Comparison of ENCODE assay signal across 29 cellular contexts in the genomic region with DNA sequence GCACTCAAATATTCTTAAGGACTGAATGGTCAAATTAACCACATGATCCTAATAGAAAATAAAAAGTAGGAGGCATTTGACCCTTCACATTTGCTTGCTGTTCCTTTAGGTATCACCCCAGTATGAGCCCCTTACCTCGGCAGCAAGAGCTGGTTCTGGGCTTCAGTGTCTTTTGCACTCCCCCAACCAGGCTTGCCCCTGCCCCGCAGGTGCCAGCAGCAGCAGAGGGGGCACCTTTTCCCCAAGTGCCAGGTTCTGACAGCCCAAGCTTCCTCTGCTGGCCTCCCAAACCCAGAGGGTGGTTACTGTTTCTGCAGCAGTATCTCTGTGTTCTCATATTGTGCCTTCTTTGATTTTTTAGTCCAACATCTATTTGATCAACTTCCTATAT. TPM values are rescaled to one million over a fixed set of nuclear protein-coding genes. Genes with fewer than 3 reads are reported as not detected.
A peak's percentile ranks its signal among the peaks of the same experiment; 100 is the strongest.
DNase-seq lines count a peak whose midpoint lies in the region; ATAC-seq and TF ChIP-seq lines count a peak whose summit lies in the region.
"Had no signal": no experiment of that assay in that cellular context is flagged by ENCODE, and none has a peak within 500 bp of the region (broad histone marks: within the 10 kb centered on the region; RNA-seq: fewer than 3 reads in every experiment).

No MANE protein-coding gene starts in this region.

- H3K27me3 Mint-ChIP-seq in activated CD8-positive, alpha-beta T cell treated with anti-CD3 and anti-CD28 coated beads for 36 hours, result no peaks in the 10 kb centered on the region
- H3K27me3 Mint-ChIP-seq in activated CD8-positive, alpha-beta T cell treated with anti-CD3 and anti-CD28 coated beads, Interleukin-2, amount 10 ng/mL, durations not matched to agents 7 days and 5 days (ENCODE audit: low read depth), result no peaks in the 10 kb centered on the region
- no peaks in the 10 kb centered on the region for H3K27me3 Mint-ChIP-seq in CD4-positive, alpha-beta T cell
- no peaks in the 10 kb centered on the region for H3K27me3 Mint-ChIP-seq in central memory CD8-positive, alpha-beta T cell
- H3K27me3 Mint-ChIP-seq in nephron progenitor cell (ENCODE audit: low read depth, poor library complexity), result peaks cover 8% of the 10 kb centered on the region
- no peaks in the 10 kb centered on the region for H3K27me3 Mint-ChIP-seq in activated T-helper 2 cell treated with anti-CD3 and anti-CD28 coated beads, Interferon-gamma antibody, Interleukin-2, Interleukin-4, amounts not matched to agents 10 μg/mL and 5 μg/mL and 100 μg/mL, durations not matched to agents 14 hours and 24 hours and 36 hours (ENCODE audit: low read depth)

- peak overlapping the region; percentile 68 for H3K27ac Mint-ChIP-seq in activated CD8-positive, alpha-beta T cell treated with anti-CD3 and anti-CD28 coated beads for 36 hours
- no peak overlapping the region for H3K27ac Mint-ChIP-seq in activated CD8-positive, alpha-beta T cell treated with anti-CD3 and anti-CD28 coated beads, Interleukin-2, amount 10 ng/mL, durations not matched to agents 7 days and 5 days
- H3K27ac Mint-ChIP-seq in CD4-positive, alpha-beta T cell, result peak overlapping the region; percentile 57
- peak overlapping the region; percentile 30 for H3K27ac Mint-ChIP-seq in central memory CD8-positive, alpha-beta T cell (ENCODE audit: low read depth)
- peak overlapping the region; percentile 67 for H3K27ac Mint-ChIP-seq in nephron progenitor cell
- H3K27ac Mint-ChIP-seq in activated T-helper 2 cell treated with anti-CD3 and anti-CD28 coated beads, Interferon-gamma antibody, Interleukin-2, Interleukin-4, amounts not matched to agents 10 μg/mL and 5 μg/mL and 100 μg/mL, durations not matched to agents 14 hours and 24 hours and 36 hours, result no peak overlapping the region

- POLR2A ChIA-PET in activated CD8-positive, alpha-beta T cell treated with anti-CD3 and anti-CD28 coated beads for 36 hours (lab: Charles Lee), result interaction anchor here (1.2 kb wide), 1 partner anchor 21 kb away, joined by 4 read pairs; no protein-coding TSS in a partner anchor
- POLR2A ChIA-PET in activated CD8-positive, alpha-beta T cell treated with anti-CD3 and anti-CD28 coated beads, Interleukin-2, amount 10 ng/mL, durations not matched to agents 7 days and 5 days (lab: Charles Lee), result no interaction called here
- POLR2A ChIA-PET in CD4-positive, alpha-beta T cell (lab: Charles Lee), result no interaction called here

- no peaks in the 10 kb centered on the region for H3K9me3 Mint-ChIP-seq in activated CD8-positive, alpha-beta T cell treated with anti-CD3 and anti-CD28 coated beads for 36 hours
- no peaks in the 10 kb centered on the region for H3K9me3 Mint-ChIP-seq in activated CD8-positive, alpha-beta T cell treated with anti-CD3 and anti-CD28 coated beads, Interleukin-2, amount 10 ng/mL, durations not matched to agents 7 days and 5 days (ENCODE audit: insufficient read depth)
- H3K9me3 Mint-ChIP-seq in CD4-positive, alpha-beta T cell, result no peaks in the 10 kb centered on the region
- H3K9me3 Mint-ChIP-seq in central memory CD8-positive, alpha-beta T cell, result no peaks in the 10 kb centered on the region
- H3K9me3 Mint-ChIP-seq in nephron progenitor cell, result no peaks in the 10 kb centered on the region
- H3K9me3 Mint-ChIP-seq in activated T-helper 2 cell treated with anti-CD3 and anti-CD28 coated beads, Interferon-gamma antibody, Interleukin-2, Interleukin-4, amounts not matched to agents 10 μg/mL and 5 μg/mL and 100 μg/mL, durations not matched to agents 14 hours and 24 hours and 36 hours, result no peaks in the 10 kb centered on the region

- H3K36me3 Mint-ChIP-seq in activated CD8-positive, alpha-beta T cell treated with anti-CD3 and anti-CD28 coated beads for 36 hours (ENCODE audit: low read depth), result peaks cover 24% of the 10 kb centered on the region
- H3K36me3 Mint-ChIP-seq in activated CD8-positive, alpha-beta T cell treated with anti-CD3 and anti-CD28 coated beads, Interleukin-2, amount 10 ng/mL, durations not matched to agents 7 days and 5 days (ENCODE audit: low read depth), result peaks cover 44% of the 10 kb centered on the region
- H3K36me3 Mint-ChIP-seq in CD4-positive, alpha-beta T cell (ENCODE audit: low read depth), result peaks cover 60% of the 10 kb centered on the region
- peaks cover 43% of the 10 kb centered on the region for H3K36me3 Mint-ChIP-seq in central memory CD8-positive, alpha-beta T cell (ENCODE audit: insufficient read depth)
- peaks cover 30% of the 10 kb centered on the region for H3K36me3 Mint-ChIP-seq in nephron progenitor cell (ENCODE audit: low read depth)
- peaks cover 49% of the 10 kb centered on the region for H3K36me3 Mint-ChIP-seq in activated T-helper 2 cell treated with anti-CD3 and anti-CD28 coated beads, Interferon-gamma antibody, Interleukin-2, Interleukin-4, amounts not matched to agents 10 μg/mL and 5 μg/mL and 100 μg/mL, durations not matched to agents 14 hours and 24 hours and 36 hours (ENCODE audit: low read depth)

- peaks cover 69% of the 10 kb centered on the region for H3K36me3 ChIP-seq in MG63
- H3K36me3 ChIP-seq: colonic mucosa had no signal

- CTCF ChIA-PET in activated CD8-positive, alpha-beta T cell treated with anti-CD3 and anti-CD28 coated beads for 36 hours (lab: Charles Lee), result interaction anchor here (0.6 kb wide), 1 partner anchor 18 kb away, joined by 3 read pairs; no protein-coding TSS in a partner anchor
- CTCF ChIA-PET in activated CD8-positive, alpha-beta T cell treated with anti-CD3 and anti-CD28 coated beads, Interleukin-2, amount 10 ng/mL, durations not matched to agents 7 days and 5 days (lab: Charles Lee), result interaction anchor here (0.8 to 6.5 kb wide), 5 partner anchors 8 to 111 kb away, joined by 3 to 72 read pairs (median 7); no protein-coding TSS in a partner anchor
- CTCF ChIA-PET in CD4-positive, alpha-beta T cell (lab: Charles Lee), result interaction anchor here (1.2 to 1.7 kb wide), 2 partner anchors 111 to 499 kb away, joined by 3 to 5 read pairs; no protein-coding TSS in a partner anchor

- no peak for TF ChIP-seq CTCF in activated CD8-positive, alpha-beta T cell treated with anti-CD3 and anti-CD28 coated beads for 36 hours (IDR thresholded peaks at IDR 0.05)
- TF ChIP-seq CTCF in CD4-positive, alpha-beta T cell (IDR thresholded peaks at IDR 0.05), result no peak
- no peak for TF ChIP-seq CTCF in nephron progenitor cell (IDR thresholded peaks at IDR 0.05)

- no peak overlapping the region for H3K4me3 ChIP-seq in MG63
- H3K4me3 ChIP-seq: colonic mucosa, esophagus muscularis mucosa, heart right ventricle, lower lobe of right lung, mucosa of descending colon, sigmoid colon, tibial artery had no signal

- H3K4me3 Mint-ChIP-seq in activated CD8-positive, alpha-beta T cell treated with anti-CD3 and anti-CD28 coated beads for 36 hours, result no peak overlapping the region
- no peak overlapping the region for H3K4me3 Mint-ChIP-seq in activated CD8-positive, alpha-beta T cell treated with anti-CD3 and anti-CD28 coated beads, Interleukin-2, amount 10 ng/mL, durations not matched to agents 7 days and 5 days
- no peak overlapping the region for H3K4me3 Mint-ChIP-seq in CD4-positive, alpha-beta T cell
- H3K4me3 Mint-ChIP-seq in central memory CD8-positive, alpha-beta T cell, result no peak overlapping the region
- no peak overlapping the region for H3K4me3 Mint-ChIP-seq in nephron progenitor cell
- H3K4me3 Mint-ChIP-seq in activated T-helper 2 cell treated with anti-CD3 and anti-CD28 coated beads, Interferon-gamma antibody, Interleukin-2, Interleukin-4, amounts not matched to agents 10 μg/mL and 5 μg/mL and 100 μg/mL, durations not matched to agents 14 hours and 24 hours and 36 hours (ENCODE audit: low read depth), result no peak overlapping the region

- peaks cover 39% of the 10 kb centered on the region for H3K4me1 Mint-ChIP-seq in activated CD8-positive, alpha-beta T cell treated with anti-CD3 and anti-CD28 coated beads for 36 hours (ENCODE audit: low read depth)
- H3K4me1 Mint-ChIP-seq in activated CD8-positive, alpha-beta T cell treated with anti-CD3 and anti-CD28 coated beads, Interleukin-2, amount 10 ng/mL, durations not matched to agents 7 days and 5 days (ENCODE audit: low read depth), result peaks cover 24% of the 10 kb centered on the region
- H3K4me1 Mint-ChIP-seq in CD4-positive, alpha-beta T cell (ENCODE audit: low read depth), result peaks cover 44% of the 10 kb centered on the region
- peaks cover 45% of the 10 kb centered on the region for H3K4me1 Mint-ChIP-seq in central memory CD8-positive, alpha-beta T cell
- H3K4me1 Mint-ChIP-seq in nephron progenitor cell, result peaks cover 24% of the 10 kb centered on the region
- peaks cover 23% of the 10 kb centered on the region for H3K4me1 Mint-ChIP-seq in activated T-helper 2 cell treated with anti-CD3 and anti-CD28 coated beads, Interferon-gamma antibody, Interleukin-2, Interleukin-4, amounts not matched to agents 10 μg/mL and 5 μg/mL and 100 μg/mL, durations not matched to agents 14 hours and 24 hours and 36 hours (ENCODE audit: low read depth)

- no peak overlapping the region for H3K27ac ChIP-seq in CD4-positive, alpha-beta T cell (ENCODE audit: low read depth, low read length)
- H3K27ac ChIP-seq: colonic mucosa, foreskin keratinocyte, lower lobe of right lung, tibial artery had no signal

- no peaks in the 10 kb centered on the region for H3K9me3 ChIP-seq in CD4-positive, alpha-beta T cell (ENCODE audit: control insufficient read depth, low read length)
- no peaks in the 10 kb centered on the region for H3K9me3 ChIP-seq in MG63
- H3K9me3 ChIP-seq: colonic mucosa, esophagus muscularis mucosa, heart right ventricle, lower lobe of right lung, mucosa of descending colon, sigmoid colon, tibial artery had no signal

- no peak for DNase-seq in activated CD8-positive, alpha-beta T cell treated with anti-CD3 and anti-CD28 coated beads for 36 hours
- no peak for DNase-seq in activated CD8-positive, alpha-beta T cell treated with anti-CD3 and anti-CD28 coated beads, Interleukin-2, amount 10 ng/mL, durations not matched to agents 7 days and 5 days
- no peak for DNase-seq in CD4-positive, alpha-beta T cell
- DNase-seq in central memory CD8-positive, alpha-beta T cell (ENCODE audit: low spot score in 2 of 2), result no peak
- DNase-seq in nephron progenitor cell (no peak), LoVo (ENCODE audit: low spot score) (no peak), MG63 (no peak)
- no peak for DNase-seq in activated T-helper 2 cell treated with anti-CD3 and anti-CD28 coated beads, Interferon-gamma antibody, Interleukin-2, Interleukin-4, amounts not matched to agents 10 μg/mL and 5 μg/mL and 100 μg/mL, durations not matched to agents 14 hours and 24 hours and 36 hours (ENCODE audit: low spot score)
- DNase-seq: activated CD4-positive, alpha-beta T cell treated with anti-CD3 and anti-CD28 coated beads, Interleukin-2, amount 50 U/mL, for 1 hour; activated naive CD4-positive, alpha-beta T cell treated with anti-CD3 and anti-CD28 coated beads, Interleukin-2, amount 50 U/mL, for 16 hours; AML-193; colonic mucosa; DMS79; foreskin keratinocyte; GDM1; heart right ventricle; kidney glomerular epithelial cell; lower lobe of right lung; mucosa of descending colon; NCI-H1048; NCI-H1694 treated with DMSO at 0.1 percent for 48 hours; NCI-H524 treated with DMSO at 0.1 percent for 48 hours; SHP77; sigmoid colon; stimulated activated CD4-positive, alpha-beta T cell treated with anti-CD3 and anti-CD28 coated beads, Interleukin-4, amount 100 ng/mL, for 24 hours; stimulated activated naive CD4-positive, alpha-beta T cell; T-helper 9 cell; tibial artery had no signal

- no peak for ATAC-seq in activated CD8-positive, alpha-beta T cell treated with anti-CD3 and anti-CD28 coated beads for 36 hours
- ATAC-seq in activated CD8-positive, alpha-beta T cell treated with anti-CD3 and anti-CD28 coated beads, Interleukin-2, amount 10 ng/mL, durations not matched to agents 7 days and 5 days, result no peak
- ATAC-seq in CD4-positive, alpha-beta T cell (ENCODE audit: poor library complexity), result no peak
- no peak for ATAC-seq in central memory CD8-positive, alpha-beta T cell (replicated peaks; ENCODE audit: extremely low read depth, poor library complexity, severe bottlenecking)
- ATAC-seq: foreskin keratinocyte, heart right ventricle, lower lobe of right lung, mucosa of descending colon had no signal

- intact Hi-C loops in activated CD8-positive, alpha-beta T cell treated with anti-CD3 and anti-CD28 coated beads for 36 hours (cut with micrococcal nuclease), result no loop called here
- intact Hi-C loops in CD4-positive, alpha-beta T cell (cut with DNase I, micrococcal nuclease), result loop anchor here in 1 of 2 experiments (5.0 kb wide), 1 partner anchor 107 kb away; the partner anchor contains the start of gene SNAI1
- intact Hi-C loops in activated T-helper 2 cell treated with anti-CD3 and anti-CD28 coated beads, Interferon-gamma antibody, Interleukin-2, Interleukin-4, amounts not matched to agents 10 μg/mL and 5 μg/mL and 100 μg/mL, durations not matched to agents 14 hours and 24 hours and 36 hours (cut with micrococcal nuclease), result no loop called here

- no peaks in the 10 kb centered on the region for H3K27me3 ChIP-seq in CD4-positive, alpha-beta T cell (ENCODE audit: control insufficient read depth, insufficient read depth, low read length)
- no peaks in the 10 kb centered on the region for H3K27me3 ChIP-seq in MG63
- H3K27me3 ChIP-seq: colonic mucosa, esophagus muscularis mucosa, foreskin keratinocyte, heart right ventricle, sigmoid colon, tibial artery had no signal

RNA-seq across cellular contexts. Expression of gene UBE2V1, which starts 23.2 kb away (rescaled TPM):
- 100 to 1,000 TPM; 112 to 151 TPM for total RNA-seq in activated CD8-positive, alpha-beta T cell treated with anti-CD3 and anti-CD28 coated beads for 36 hours
- total RNA-seq in activated CD8-positive, alpha-beta T cell treated with anti-CD3 and anti-CD28 coated beads, Interleukin-2, amount 10 ng/mL, durations not matched to agents 7 days and 5 days, result 100 to 1,000 TPM; 120 to 131 TPM
- 100 to 1,000 TPM; 115 to 140 TPM for total RNA-seq in CD4-positive, alpha-beta T cell
- 23.3 and 29.6 TPM in 2 replicates for total RNA-seq in MG63 (2014; rRNA removed; shearing (Covaris generic); ENCODE audit: low replicate concordance)
- 158 and 174 TPM in 2 replicates for total RNA-seq in activated T-helper 2 cell treated with anti-CD3 and anti-CD28 coated beads, Interferon-gamma antibody, Interleukin-2, Interleukin-4, amounts not matched to agents 10 μg/mL and 5 μg/mL and 100 μg/mL, durations not matched to agents 14 hours and 24 hours and 36 hours

Comparison
In these comparisons a context has a peak if more than half of its experiments do, and no peak if none do; other contexts are left out.
1. H3K27ac Mint-ChIP-seq: peak in activated CD8-positive, alpha-beta T cell treated with anti-CD3 and anti-CD28 coated beads for 36 hours (single experiment), CD4-positive, alpha-beta T cell (single experiment), central memory CD8-positive, alpha-beta T cell (single experiment) and nephron progenitor cell (single experiment); none in activated CD8-positive, alpha-beta T cell treated with anti-CD3 and anti-CD28 coated beads, Interleukin-2, amount 10 ng/mL, durations not matched to agents 7 days and 5 days (single experiment) and activated T-helper 2 cell treated with anti-CD3 and anti-CD28 coated beads, Interferon-gamma antibody, Interleukin-2, Interleukin-4, amounts not matched to agents 10 μg/mL and 5 μg/mL and 100 μg/mL, durations not matched to agents 14 hours and 24 hours and 36 hours (single experiment).